8 cellular contexts compared by ENCODE assay signal in genomic region chr14:23153891-23154796, GRCh38. TPM values are rescaled to one million over a fixed set of nuclear protein-coding genes. Genes with fewer than 3 reads are reported as not detected.
DNase-seq lines count a peak whose midpoint lies in the region; ATAC-seq, FAIRE-seq and TF ChIP-seq lines count a peak whose summit lies in the region.

No MANE protein-coding gene starts in this region.

- no peak for TF ChIP-seq CTCF in dorsolateral prefrontal cortex (IDR thresholded peaks at IDR 0.05 in 54 of 56, conservative IDR thresholded peaks at IDR 0.05 in 2 of 56; ENCODE audit: low read depth in 1 of 56, partially characterized antibody in 56 of 56)

- H3K27me3 ChIP-seq in dorsolateral prefrontal cortex: no peaks in the 10 kb centered on the region

- peak overlapping the region in 57 of 59 donors; percentile 24 to 93 (median 81) for H3K27ac ChIP-seq in dorsolateral prefrontal cortex

- intact Hi-C loops in dorsolateral prefrontal cortex (cut with DNase I): no loop called here

- ATAC-seq in HG03095 (IDR thresholded peaks at IDR 0.05; ENCODE audit: unreplicated experiment): no peak

- no peak for FAIRE-seq in urothelium cell line (lab: Jason Lieb, UNC)

- DNase-seq in CD1c-positive myeloid dendritic cell (ENCODE audit: extremely low spot score) (peak; percentile 73), NCI-H2171 treated with DMSO at 0.1 percent for 48 hours (lab: John Stamatoyannopoulos, UW) (peak; percentile 65), dorsolateral prefrontal cortex (peak in 9 of 10 donors; percentile 33 to 90 (median 64)), mesenteric fat pad (ENCODE audit: low spot score) (peak; percentile 95), urothelium cell line (ENCODE audit: low spot score) (peak; percentile 42), DMS153 treated with DMSO at 0.1 percent for 48 hours (lab: John Stamatoyannopoulos, UW; ENCODE audit: unreplicated experiment) (no peak)
- no peak for DNase-seq in NK-92 treated with Interleukin-12 subunit alpha and Interleukin-12 subunit beta, amount 100 ng/mL, for 24 hours (lab: John Stamatoyannopoulos, UW)

- peak overlapping the region in 35 of 59 donors; percentile 1 to 41 (median 24) for H3K4me3 ChIP-seq in dorsolateral prefrontal cortex

RNA-seq across cellular contexts. Expression of gene SLC7A8, which starts 29.3 kb away (rescaled TPM):
- 10 to 100 TPM; 15.8 to 59.0 (median 35.8) TPM for total RNA-seq in dorsolateral prefrontal cortex
- total RNA-seq in mesenteric fat pad: 33.4 TPM

RNA-seq across cellular contexts. Expression of gene CEBPE, which starts 35.1 kb away (rescaled TPM):
- total RNA-seq in dorsolateral prefrontal cortex (under 1 TPM in 3 of 120 experiments, not detected in 117; 0.37 to 0.54 (median 0.51) TPM), mesenteric fat pad (not detected)

RNA-seq across cellular contexts. Expression of gene CIROP, which starts 49.4 kb away (rescaled TPM):
- total RNA-seq in dorsolateral prefrontal cortex (1 to 10 TPM in 9 of 120 experiments, under 1 TPM in 64, not detected in 47; 0.18 to 1.9 (median 0.40) TPM), mesenteric fat pad (not detected)

RNA-seq across cellular contexts. Expression of gene C14orf119, which starts 58.8 kb away (rescaled TPM):
- total RNA-seq in dorsolateral prefrontal cortex (10 to 100 TPM in 119 of 120 experiments, 1 to 10 TPM in 1; 7.9 to 32.3 (median 22.8) TPM), mesenteric fat pad (50.5 TPM)

RNA-seq across cellular contexts. Expression of gene ACIN1, which starts 59.2 kb away (rescaled TPM):
- total RNA-seq in dorsolateral prefrontal cortex: 100 to 1,000 TPM; 107 to 209 (median 157) TPM
- 137 TPM for total RNA-seq in mesenteric fat pad

Comparison
In these comparisons a context has a peak if more than half of its experiments do, and no peak if none do; other contexts are left out.
1. DNase-seq: peak in CD1c-positive myeloid dendritic cell (single experiment), NCI-H2171 treated with DMSO at 0.1 percent for 48 hours (single experiment), dorsolateral prefrontal cortex (9 of 10), mesenteric fat pad (single experiment) and urothelium cell line (single experiment); none in DMS153 treated with DMSO at 0.1 percent for 48 hours (single experiment) and NK-92 treated with Interleukin-12 subunit alpha and Interleukin-12 subunit beta, amount 100 ng/mL, for 24 hours (single experiment).